In the genomic region with DNA sequence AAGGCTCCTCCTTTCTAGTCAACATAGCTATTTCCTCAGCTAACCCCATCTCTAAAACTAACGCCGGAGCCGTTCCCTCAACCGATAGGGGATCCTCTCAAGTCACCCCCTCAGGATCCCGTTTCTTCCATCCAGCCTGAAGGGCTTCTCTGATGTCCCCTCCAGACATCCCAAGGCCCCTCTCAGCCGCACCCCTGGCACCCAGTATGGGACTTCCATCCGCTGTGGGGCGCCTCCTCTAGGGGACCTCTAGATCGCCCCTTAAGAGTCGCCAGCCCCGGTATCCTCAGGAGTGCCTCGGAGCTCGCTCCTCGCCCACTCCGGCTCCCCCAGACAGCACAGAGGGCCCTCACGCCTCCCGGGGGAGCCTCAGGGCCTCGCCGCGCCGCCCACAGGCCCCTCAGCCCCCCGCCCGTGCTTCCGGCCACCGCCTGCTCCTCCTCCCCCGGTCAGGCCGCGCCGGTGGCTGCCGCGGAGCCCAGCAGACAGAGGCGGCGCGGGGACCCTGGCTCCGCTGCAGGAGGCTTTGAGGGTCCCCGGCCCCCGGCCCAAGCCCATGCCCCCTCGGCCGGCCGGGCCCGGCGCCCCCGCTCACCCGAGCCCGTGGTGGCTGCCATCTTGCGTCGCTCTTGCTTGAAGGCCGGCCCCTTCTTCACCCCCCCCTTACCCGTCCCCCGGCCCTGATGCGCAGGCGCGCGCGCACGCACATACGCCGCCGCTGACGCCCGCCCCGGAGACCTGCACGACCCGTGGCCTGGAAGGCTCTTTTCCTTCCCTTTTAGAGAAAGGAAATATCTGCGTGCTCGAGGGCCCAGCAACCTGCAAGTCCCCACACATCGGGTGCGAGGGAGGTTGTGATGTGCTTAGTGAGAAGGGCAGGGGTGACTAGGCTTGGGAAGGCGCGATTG, we compare ENCODE assay signal across 2 cellular contexts.
TF ChIP-seq lines count a peak whose summit lies in the region.

Gene UBE2V1 (minus strand): TSS at position 639 of the 908 bp plus-strand sequence. CDS start 22 bp downstream, at position 617.

TF ChIP-seq in IMR-90, 13 proteins besides CTCF, POLR2A, EP300 and RAD21:
- no peak for TF ChIP-seq NFE2L2 (IDR thresholded peaks at IDR 0.05; ENCODE audit: low read depth, low read length)
- TF ChIP-seq, protein P1, sequence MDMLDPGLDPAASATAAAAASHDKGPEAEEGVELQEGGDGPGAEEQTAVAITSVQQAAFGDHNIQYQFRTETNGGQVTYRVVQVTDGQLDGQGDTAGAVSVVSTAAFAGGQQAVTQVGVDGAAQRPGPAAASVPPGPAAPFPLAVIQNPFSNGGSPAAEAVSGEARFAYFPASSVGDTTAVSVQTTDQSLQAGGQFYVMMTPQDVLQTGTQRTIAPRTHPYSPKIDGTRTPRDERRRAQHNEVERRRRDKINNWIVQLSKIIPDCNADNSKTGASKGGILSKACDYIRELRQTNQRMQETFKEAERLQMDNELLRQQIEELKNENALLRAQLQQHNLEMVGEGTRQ (IDR thresholded peaks at IDR 0.05; ENCODE audit: low read depth, low read length): no peak; the same call in 1 of the 2 replicates
- TF ChIP-seq MXI1 (IDR thresholded peaks at IDR 0.05; ENCODE audit: borderline replicate concordance, low read depth, low read length): 0 out of 2 replicates have a peak, but pooled peaks have one; percentile 15
- TF ChIP-seq FOS (IDR thresholded peaks at IDR 0.05; ENCODE audit: low read depth, low read length): 0 out of 2 replicates have a peak, but pooled peaks have one; percentile 2
- no peak for TF ChIP-seq CHD1 (IDR thresholded peaks at IDR 0.05; ENCODE audit: low read depth, low read length)
TF ChIP-seq in IMR-90: peak in this region for 2.

TF ChIP-seq in endothelial cell of umbilical vein, 7 proteins besides CTCF, POLR2A, EP300 and RAD21:
- TF ChIP-seq GATA2 (IDR thresholded peaks at IDR 0.05; ENCODE audit: insufficient read depth, insufficient read length, low read depth, low read length) (no peak), MYC (IDR thresholded peaks at IDR 0.05; ENCODE audit: low read depth, low read length) (no peak), EZH2 (IDR thresholded peaks at IDR 0.05; ENCODE audit: borderline replicate concordance, low read depth, low read length, severe bottlenecking) (no peak), FOS (IDR thresholded peaks at IDR 0.05; ENCODE audit: borderline replicate concordance, insufficient read depth, low read length) (no peak), JUN (IDR thresholded peaks at IDR 0.05; ENCODE audit: borderline replicate concordance, insufficient read depth, insufficient read length, low read depth) (no peak), POLR2AphosphoS5 (IDR thresholded peaks at IDR 0.05; ENCODE audit: insufficient read depth, low read depth, low read length) (peak; percentile 90), MAX (IDR thresholded peaks at IDR 0.05; ENCODE audit: insufficient read depth, insufficient read length) (no peak)
TF ChIP-seq in endothelial cell of umbilical vein: peak in this region for 1.
